In genomic region chr9:22331533-22331932, GRCh38 we compare ENCODE assay signal across 19 cellular contexts.
DNase-seq lines count a peak whose midpoint lies in the region; ATAC-seq and TF ChIP-seq lines count a peak whose summit lies in the region.
"Had no signal": no experiment of that assay in that cellular context is flagged by ENCODE, and none has a peak within 500 bp of the region (broad histone marks: within the 10 kb centered on the region; RNA-seq: fewer than 3 reads in every experiment).

No MANE protein-coding gene starts in this region.

- peaks cover 8% of the 10 kb centered on the region for H3K9me3 Mint-ChIP-seq in nephron progenitor cell
- H3K9me3 Mint-ChIP-seq in activated CD8-positive, alpha-beta T cell treated with anti-CD3 and anti-CD28 coated beads, Interleukin-2, amount 10 ng/mL, durations not matched to agents 7 days and 5 days (ENCODE audit: insufficient read depth) = no peaks in the 10 kb centered on the region

- no peaks in the 10 kb centered on the region for H3K4me1 Mint-ChIP-seq in nephron progenitor cell
- no peaks in the 10 kb centered on the region for H3K4me1 Mint-ChIP-seq in activated CD8-positive, alpha-beta T cell treated with anti-CD3 and anti-CD28 coated beads, Interleukin-2, amount 10 ng/mL, durations not matched to agents 7 days and 5 days (ENCODE audit: low read depth)
- H3K4me1 Mint-ChIP-seq: CD14-positive monocyte; CD4-positive, alpha-beta memory T cell; CD4-positive, CD25-positive, alpha-beta regulatory T cell; CD8-positive, alpha-beta memory T cell had no signal

- POLR2A ChIA-PET in activated CD8-positive, alpha-beta T cell treated with anti-CD3 and anti-CD28 coated beads, Interleukin-2, amount 10 ng/mL, durations not matched to agents 7 days and 5 days (lab: Charles Lee) = no interaction called here

- DNase-seq in NCI-H69 (lab: John Stamatoyannopoulos, UW) (peak; percentile 57), kidney glomerular epithelial cell (lab: John Stamatoyannopoulos, UW) (peak; percentile 3), nephron progenitor cell (no peak)
- DNase-seq in activated CD8-positive, alpha-beta T cell treated with anti-CD3 and anti-CD28 coated beads, Interleukin-2, amount 10 ng/mL, durations not matched to agents 7 days and 5 days = no peak
- DNase-seq: 8988T; ACHN; BE2C; C1 segment of cervical spinal cord; CD4-positive, alpha-beta memory T cell; CD4-positive, CD25-positive, alpha-beta regulatory T cell; CD8-positive, alpha-beta memory T cell; DMS 273 treated with DMSO at 0.1 percent for 48 hours; DMS79; DND-41; EL; GDM1 had no signal

- H3K4me3 Mint-ChIP-seq in nephron progenitor cell = no peak overlapping the region
- H3K4me3 Mint-ChIP-seq in activated CD8-positive, alpha-beta T cell treated with anti-CD3 and anti-CD28 coated beads, Interleukin-2, amount 10 ng/mL, durations not matched to agents 7 days and 5 days = no peak overlapping the region
- H3K4me3 Mint-ChIP-seq: CD14-positive monocyte; CD4-positive, alpha-beta memory T cell; CD4-positive, CD25-positive, alpha-beta regulatory T cell; CD8-positive, alpha-beta memory T cell had no signal

- H3K36me3 Mint-ChIP-seq in nephron progenitor cell (ENCODE audit: low read depth) = no peaks in the 10 kb centered on the region
- no peaks in the 10 kb centered on the region for H3K36me3 Mint-ChIP-seq in activated CD8-positive, alpha-beta T cell treated with anti-CD3 and anti-CD28 coated beads, Interleukin-2, amount 10 ng/mL, durations not matched to agents 7 days and 5 days (ENCODE audit: low read depth)
- H3K36me3 Mint-ChIP-seq: CD14-positive monocyte; CD4-positive, alpha-beta memory T cell; CD4-positive, CD25-positive, alpha-beta regulatory T cell; CD8-positive, alpha-beta memory T cell had no signal

- CTCF ChIA-PET in activated CD8-positive, alpha-beta T cell treated with anti-CD3 and anti-CD28 coated beads, Interleukin-2, amount 10 ng/mL, durations not matched to agents 7 days and 5 days (lab: Charles Lee) = no interaction called here

- TF ChIP-seq CTCF in nephron progenitor cell (IDR thresholded peaks at IDR 0.05) = no peak

- no peaks in the 10 kb centered on the region for H3K27me3 Mint-ChIP-seq in nephron progenitor cell (ENCODE audit: low read depth, poor library complexity)
- no peaks in the 10 kb centered on the region for H3K27me3 Mint-ChIP-seq in activated CD8-positive, alpha-beta T cell treated with anti-CD3 and anti-CD28 coated beads, Interleukin-2, amount 10 ng/mL, durations not matched to agents 7 days and 5 days (ENCODE audit: low read depth)
- H3K27me3 Mint-ChIP-seq: CD4-positive, alpha-beta memory T cell; CD4-positive, CD25-positive, alpha-beta regulatory T cell; CD8-positive, alpha-beta memory T cell had no signal

- H3K27ac Mint-ChIP-seq in nephron progenitor cell = peak overlapping the region; percentile 17
- no peak overlapping the region for H3K27ac Mint-ChIP-seq in activated CD8-positive, alpha-beta T cell treated with anti-CD3 and anti-CD28 coated beads, Interleukin-2, amount 10 ng/mL, durations not matched to agents 7 days and 5 days
- H3K27ac Mint-ChIP-seq: CD14-positive monocyte; CD4-positive, CD25-positive, alpha-beta regulatory T cell; CD8-positive, alpha-beta memory T cell had no signal

- ATAC-seq in GM21360 (IDR thresholded peaks at IDR 0.05; ENCODE audit: unreplicated experiment) = no peak
- no peak for ATAC-seq in activated CD8-positive, alpha-beta T cell treated with anti-CD3 and anti-CD28 coated beads, Interleukin-2, amount 10 ng/mL, durations not matched to agents 7 days and 5 days
- ATAC-seq: GM12878 had no signal

Comparison
In these comparisons a context has a peak if more than half of its experiments do, and no peak if none do; other contexts are left out.
1. DNase-seq: peak in NCI-H69 (single experiment) and kidney glomerular epithelial cell (single experiment); none in nephron progenitor cell (single experiment) and activated CD8-positive, alpha-beta T cell treated with anti-CD3 and anti-CD28 coated beads, Interleukin-2, amount 10 ng/mL, durations not matched to agents 7 days and 5 days (single experiment).